ENCODE assay signal across 8 cellular contexts in genomic region chr3:168249539-168250414, GRCh38.
DNase-seq lines count a peak whose midpoint lies in the region; ATAC-seq and TF ChIP-seq lines count a peak whose summit lies in the region.

No MANE protein-coding gene starts in this region.

- peak overlapping the region; percentile 66 for H3K4me3 Mint-ChIP-seq in activated naive CD8-positive, alpha-beta T cell treated with anti-CD3 and anti-CD28 coated beads, Interleukin-2, amount 10 ng/mL, durations not matched to agents 7 days and 5 days
- H3K4me3 Mint-ChIP-seq in CD4-positive, alpha-beta memory T cell: peak overlapping the region in 3 of 8 donors; percentile 55 to 66 (median 57)

- no peaks in the 10 kb centered on the region for H3K9me3 ChIP-seq in ovary
- no peaks in the 10 kb centered on the region for H3K9me3 ChIP-seq in CD4-positive, alpha-beta memory T cell (ENCODE audit: control insufficient read depth in 1 of 2, low read length in 2 of 2)

- peaks cover 2% of the 10 kb centered on the region for H3K9me3 Mint-ChIP-seq in activated naive CD8-positive, alpha-beta T cell treated with anti-CD3 and anti-CD28 coated beads, Interleukin-2, amount 10 ng/mL, durations not matched to agents 7 days and 5 days
- peaks cover 0 to 7% (median 3%) of the 10 kb centered on the region in 8 donors for H3K9me3 Mint-ChIP-seq in CD4-positive, alpha-beta memory T cell

- no peaks in the 10 kb centered on the region for H3K27me3 ChIP-seq in ovary
- H3K27me3 ChIP-seq in CD4-positive, alpha-beta memory T cell (ENCODE audit: insufficient read depth, low read length): no peaks in the 10 kb centered on the region

- TF ChIP-seq CTCF in ovary (IDR thresholded peaks at IDR 0.05): no peak

- peak; percentile 69 for ATAC-seq in GM19395 (IDR thresholded peaks at IDR 0.05; ENCODE audit: unreplicated experiment)
- peak; percentile 82 for ATAC-seq in HG03432 (IDR thresholded peaks at IDR 0.05; ENCODE audit: unreplicated experiment)
- ATAC-seq in activated naive CD8-positive, alpha-beta T cell treated with anti-CD3 and anti-CD28 coated beads, Interleukin-2, amount 10 ng/mL, durations not matched to agents 7 days and 5 days (ENCODE audit: low read depth): peak; percentile 80

- H3K36me3 Mint-ChIP-seq in activated naive CD8-positive, alpha-beta T cell treated with anti-CD3 and anti-CD28 coated beads, Interleukin-2, amount 10 ng/mL, durations not matched to agents 7 days and 5 days: no peaks in the 10 kb centered on the region
- H3K36me3 Mint-ChIP-seq in CD4-positive, alpha-beta memory T cell: no peaks in the 10 kb centered on the region

- intact Hi-C loops in cardiac septum (cut with DNase I) (no loop called here), ovary (cut with DNase I) (no loop called here)
- intact Hi-C loops in CD4-positive, alpha-beta memory T cell (cut with micrococcal nuclease): no loop called here

- DNase-seq in DMS79 treated with DMSO at 0.1 percent for 48 hours (lab: John Stamatoyannopoulos, UW): peak; percentile 64
- DNase-seq in NCI-H524 (lab: John Stamatoyannopoulos, UW): peak; percentile 84 to 88
- DNase-seq in activated naive CD8-positive, alpha-beta T cell treated with anti-CD3 and anti-CD28 coated beads, Interleukin-2, amount 10 ng/mL, durations not matched to agents 7 days and 5 days: peak; percentile 58
- peak; percentile 79 for DNase-seq in cardiac septum (ENCODE audit: low spot score)
- peak; percentile 10 to 46 (median 16) for DNase-seq in ovary
- no peak for DNase-seq in CD4-positive, alpha-beta memory T cell

- 0 to 1% (median 0%) methylated on average over 75 to 90 of the region's 90 CpGs for WGBS in ovary, 3 donors

- CTCF ChIA-PET in CD4-positive, alpha-beta memory T cell (lab: Charles Lee; ENCODE audit: partially characterized antibody): no interaction called here

- peaks cover 55% of the 10 kb centered on the region for H3K27me3 Mint-ChIP-seq in activated naive CD8-positive, alpha-beta T cell treated with anti-CD3 and anti-CD28 coated beads, Interleukin-2, amount 10 ng/mL, durations not matched to agents 7 days and 5 days
- peaks cover 22 to 26% of the 10 kb centered on the region in 2 donors for H3K27me3 Mint-ChIP-seq in CD4-positive, alpha-beta memory T cell

- TF ChIP-seq EP300 in ovary (IDR thresholded peaks at IDR 0.05): no peak

- H3K36me3 ChIP-seq in ovary: no peaks in the 10 kb centered on the region
- H3K36me3 ChIP-seq in CD4-positive, alpha-beta memory T cell (ENCODE audit: insufficient read depth, low read length): no peaks in the 10 kb centered on the region

- H3K4me1 ChIP-seq in ovary (ENCODE audit: insufficient read depth): peaks cover 5% of the 10 kb centered on the region
- no peaks in the 10 kb centered on the region for H3K4me1 ChIP-seq in CD4-positive, alpha-beta memory T cell (ENCODE audit: insufficient read depth, low read length)

- POLR2A ChIA-PET in activated naive CD8-positive, alpha-beta T cell treated with anti-CD3 and anti-CD28 coated beads, Interleukin-2, amount 10 ng/mL, durations not matched to agents 7 days and 5 days (lab: Charles Lee): no interaction called here
- POLR2A ChIA-PET in CD4-positive, alpha-beta memory T cell (lab: Charles Lee; ENCODE audit: partially characterized antibody): no interaction called here

- H3K27ac ChIP-seq in ovary: no peak overlapping the region
- H3K27ac ChIP-seq in CD4-positive, alpha-beta memory T cell (ENCODE audit: low read depth, low read length): no peak overlapping the region

- H3K27ac Mint-ChIP-seq in activated naive CD8-positive, alpha-beta T cell treated with anti-CD3 and anti-CD28 coated beads, Interleukin-2, amount 10 ng/mL, durations not matched to agents 7 days and 5 days: no peak overlapping the region
- H3K27ac Mint-ChIP-seq in CD4-positive, alpha-beta memory T cell: no peak overlapping the region

- H3K4me1 Mint-ChIP-seq in activated naive CD8-positive, alpha-beta T cell treated with anti-CD3 and anti-CD28 coated beads, Interleukin-2, amount 10 ng/mL, durations not matched to agents 7 days and 5 days: peaks cover 12% of the 10 kb centered on the region
- H3K4me1 Mint-ChIP-seq in CD4-positive, alpha-beta memory T cell: peaks cover 4 to 13% (median 6%) of the 10 kb centered on the region in 4 donors

- no peak for TF ChIP-seq POLR2A in ovary (IDR thresholded peaks at IDR 0.05)

- peak overlapping the region; percentile 40 for H3K4me3 ChIP-seq in ovary
- H3K4me3 ChIP-seq in CD4-positive, alpha-beta memory T cell (ENCODE audit: low read length in 2 of 2): no peak overlapping the region

Comparison
In these comparisons a context has a peak if more than half of its experiments do, and no peak if none do; other contexts are left out.
1. DNase-seq: peak in DMS79 treated with DMSO at 0.1 percent for 48 hours (single experiment), NCI-H524 (2 of 2), activated naive CD8-positive, alpha-beta T cell treated with anti-CD3 and anti-CD28 coated beads, Interleukin-2, amount 10 ng/mL, durations not matched to agents 7 days and 5 days (single experiment), cardiac septum (single experiment) and ovary (5 of 5); none in CD4-positive, alpha-beta memory T cell (0 of 5).
2. Peak in every context shown above with its lines, with median percentiles within 50 percentile points of each other: ATAC-seq.